8 cellular contexts compared by ENCODE assay signal in genomic region chr1:211577826-211578639, GRCh38. TPM values are rescaled to one million over a fixed set of nuclear protein-coding genes. Genes with fewer than 3 reads are reported as not detected.
DNase-seq lines count a peak whose midpoint lies in the region; ATAC-seq and TF ChIP-seq lines count a peak whose summit lies in the region.

No MANE protein-coding gene starts in this region.

- H3K4me1 ChIP-seq in HUES6 (ENCODE audit: control insufficient read depth, insufficient read depth, low read length) (peaks cover 29% of the 10 kb centered on the region), gastroesophageal sphincter (peaks cover 0 to 79% (median 11%) of the 10 kb centered on the region in 3 donors)

- H3K9me3 ChIP-seq in HUES6 (ENCODE audit: control insufficient read depth, insufficient read depth, low read depth, low read length) (no peaks in the 10 kb centered on the region), gastroesophageal sphincter (no peaks in the 10 kb centered on the region)

- no CpG with 5 or more reads among the region's 75 CpGs for WGBS in gastroesophageal sphincter (ENCODE audit: low coverage in 1 of 2), 2 donors

- H3K27ac ChIP-seq in HUES6 (ENCODE audit: low read depth, low read length): peak overlapping the region; percentile 5; the same call in 1 of the 2 replicates
- H3K27ac ChIP-seq in gastroesophageal sphincter: peak overlapping the region; percentile 70 to 97 (median 96)
- peak overlapping the region; percentile 50 for H3K27ac ChIP-seq in temporal lobe (ENCODE audit: low read depth, low read length)

- H3K4me3 ChIP-seq in HUES6 (ENCODE audit: low read depth, low read length) (peak overlapping the region; percentile 83), gastroesophageal sphincter (peak overlapping the region; percentile 59 to 93)

- TF ChIP-seq POLR2A in Raji (IDR thresholded peaks at IDR 0.05; ENCODE audit: insufficient read depth, low read depth, low read length): peak; percentile 43; the same call in 1 of the 2 replicates
- TF ChIP-seq POLR2A in gastroesophageal sphincter (IDR thresholded peaks at IDR 0.05): no peak

- no peaks in the 10 kb centered on the region for H3K27me3 ChIP-seq in HUES6 (ENCODE audit: control insufficient read depth, insufficient read depth, low read length)
- no peaks in the 10 kb centered on the region for H3K27me3 ChIP-seq in gastroesophageal sphincter

- TF ChIP-seq EP300 in gastroesophageal sphincter (IDR thresholded peaks at IDR 0.05): no peak

- H3K36me3 ChIP-seq in HUES6 (ENCODE audit: control insufficient read depth, insufficient read depth, low read length) (peaks cover 15% of the 10 kb centered on the region), gastroesophageal sphincter (peaks cover 0 to 17% of the 10 kb centered on the region in 2 donors)

- ATAC-seq in GM21381 (IDR thresholded peaks at IDR 0.05; ENCODE audit: unreplicated experiment) (peak; percentile 32), gastroesophageal sphincter (peak; percentile 49)

- peak; percentile 76 for DNase-seq in DMS153 treated with DMSO at 0.1 percent for 48 hours (lab: John Stamatoyannopoulos, UW; ENCODE audit: unreplicated experiment)
- peak; percentile 52 for DNase-seq in activated gamma-delta T cell treated with anti-CD3 and anti-CD28 coated beads, Interleukin-2, amount 50 U/mL, for 16 hours (ENCODE audit: low read depth)
- peak in 47 of 56 donors; percentile 5 to 73 (median 40) for DNase-seq in nucleus accumbens (lab: John Stamatoyannopoulos, UW)

- peak; percentile 72 to 97 (median 86) for TF ChIP-seq CTCF in gastroesophageal sphincter (IDR thresholded peaks at IDR 0.05)

- H3K9ac ChIP-seq in HUES6 (ENCODE audit: low read length): peak overlapping the region; percentile 96

RNA-seq across cellular contexts. Expression of gene SLC30A1, which starts 0.9 kb away (rescaled TPM):
- total RNA-seq in gastroesophageal sphincter: 10 to 100 TPM; 10.1 to 17.3 (median 13.0) TPM
- 21.6 TPM for total RNA-seq in temporal lobe

Comparison
In these comparisons a context has a peak if more than half of its experiments do, and no peak if none do; other contexts are left out.
1. Peak in every context shown above with its lines: DNase-seq, ATAC-seq, H3K4me3 ChIP-seq and H3K27ac ChIP-seq.
2. H3K27ac ChIP-seq: peak in every context shown above with its lines; median percentile 96 in gastroesophageal sphincter; 50 in temporal lobe; 5 in HUES6.